In the genomic region with DNA sequence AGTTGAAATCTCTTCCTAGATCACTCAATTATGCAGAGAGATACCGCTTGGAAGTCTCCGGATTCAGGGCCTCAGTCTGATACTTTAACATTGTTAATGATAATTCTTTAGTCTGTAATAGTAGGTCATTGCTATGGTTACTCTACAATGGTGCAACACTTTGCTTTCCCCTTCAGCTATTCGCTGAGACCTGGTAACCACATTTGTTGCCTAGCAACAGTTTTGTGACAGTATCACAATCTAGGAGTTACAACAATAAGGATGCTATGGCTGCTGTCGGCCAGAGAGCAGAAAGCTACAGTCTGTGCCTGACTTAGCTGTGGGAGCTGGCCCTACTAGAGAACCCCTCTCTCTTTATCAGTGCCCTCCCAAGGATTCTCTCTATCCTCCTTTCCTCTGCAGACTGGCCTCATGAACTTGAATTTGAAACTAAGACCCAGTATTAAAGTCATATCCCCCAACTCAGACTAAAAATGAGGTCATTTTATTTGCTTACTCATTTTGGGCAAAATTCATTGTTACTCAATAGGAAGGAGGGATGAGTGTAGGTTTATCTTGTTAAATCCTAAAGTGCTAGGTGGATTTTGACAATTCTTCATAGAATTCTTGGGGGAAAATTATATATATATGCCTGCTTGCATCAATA, we compare ENCODE assay signal across 8 cellular contexts. TPM values are rescaled to one million over a fixed set of nuclear protein-coding genes. Genes with fewer than 3 reads are reported as not detected.
DNase-seq lines count a peak whose midpoint lies in the region; ATAC-seq and TF ChIP-seq lines count a peak whose summit lies in the region.

No MANE protein-coding gene starts in this region.

- intact Hi-C loops in esophagus squamous epithelium (cut with DNase I) = no loop called here

- no peaks in the 10 kb centered on the region for H3K27me3 ChIP-seq in esophagus squamous epithelium

- no peak for TF ChIP-seq CTCF in esophagus squamous epithelium (IDR thresholded peaks at IDR 0.05)

- H3K4me1 ChIP-seq in esophagus squamous epithelium = peaks cover 0 to 22% (median 10%) of the 10 kb centered on the region in 3 donors

- H3K36me3 ChIP-seq in esophagus squamous epithelium = no peaks in the 10 kb centered on the region

- no peak for TF ChIP-seq POLR2A in esophagus squamous epithelium (IDR thresholded peaks at IDR 0.05)

- 50 to 66% methylated on average over 4 of the region's 4 CpGs for WGBS in esophagus squamous epithelium, 2 donors

- ATAC-seq in GM18511 (IDR thresholded peaks at IDR 0.05; ENCODE audit: unreplicated experiment) = no peak
- ATAC-seq in GM21367 (IDR thresholded peaks at IDR 0.05; ENCODE audit: unreplicated experiment) = no peak

- H3K27ac ChIP-seq in esophagus squamous epithelium = peak overlapping the region in 3 of 4 donors; percentile 64 to 90 (median 87)

- peak; percentile 94 for DNase-seq in DMS53 (lab: John Stamatoyannopoulos, UW)
- peak; percentile 21 for DNase-seq in HT1080 (ENCODE audit: low read depth)
- peak; percentile 49 for DNase-seq in SW480 (ENCODE audit: low spot score)
- no peak for DNase-seq in esophagus squamous epithelium (lab: John Stamatoyannopoulos, UW)
- peak; percentile 67 for DNase-seq in pons (ENCODE audit: low spot score)
- no peak for DNase-seq in activated CD8-positive, alpha-beta memory T cell treated with anti-CD3 and anti-CD28 coated beads for 24 hours

- H3K9me3 ChIP-seq in esophagus squamous epithelium = no peaks in the 10 kb centered on the region

- H3K4me3 ChIP-seq in esophagus squamous epithelium = peak overlapping the region in 1 of 4 donors; percentile 63

RNA-seq across cellular contexts. Expression of a gene that starts 39.3 kb away (rescaled TPM):
- 3.5 and 7.2 TPM in 2 replicates for total RNA-seq in HT1080 (2014; rRNA removed; shearing (Covaris generic))
- polyA plus RNA-seq in HT1080 (2015; cell fraction: cytosol; rRNA removed) = 7.1 and 8.9 TPM in 2 replicates
- polyA plus RNA-seq in HT1080 (2015; cell fraction: nucleus; rRNA removed) = 7.9 and 8.7 TPM in 2 replicates
- 10 to 100 TPM in 1 of 4 donors, 1 to 10 TPM in 3; 1.9 to 26.3 (median 3.7) TPM for total RNA-seq in esophagus squamous epithelium

RNA-seq across cellular contexts. Expression of a gene that starts 41.3 kb away (rescaled TPM):
- 2.2 and 3.0 TPM in 2 replicates for total RNA-seq in HT1080 (2014; rRNA removed; shearing (Covaris generic))
- 1.6 and 2.2 TPM in 2 replicates for polyA plus RNA-seq in HT1080 (2015; cell fraction: cytosol; rRNA removed)
- 1.9 and 2.0 TPM in 2 replicates for polyA plus RNA-seq in HT1080 (2015; cell fraction: nucleus; rRNA removed)
- 10 to 100 TPM in 1 of 4 donors, 1 to 10 TPM in 2, under 1 TPM in 1; 0.49 to 11.3 (median 1.5) TPM for total RNA-seq in esophagus squamous epithelium

Comparison
In these comparisons a context has a peak if more than half of its experiments do, and no peak if none do; other contexts are left out.
1. DNase-seq: peak in DMS53 (single experiment), HT1080 (single experiment), SW480 (single experiment) and pons (single experiment); none in esophagus squamous epithelium (single experiment) and activated CD8-positive, alpha-beta memory T cell treated with anti-CD3 and anti-CD28 coated beads for 24 hours (single experiment).